16 cellular contexts compared by ENCODE assay signal in genomic region chr4:139920552-139920951, GRCh38.
A peak's percentile ranks its signal among the peaks of the same experiment; 100 is the strongest.
DNase-seq lines count a peak whose midpoint lies in the region; ATAC-seq and TF ChIP-seq lines count a peak whose summit lies in the region.
"Had no signal": no experiment of that assay in that cellular context is flagged by ENCODE, and none has a peak within 500 bp of the region (broad histone marks: within the 10 kb centered on the region; RNA-seq: fewer than 3 reads in every experiment).

No MANE protein-coding gene starts in this region.

- in situ Hi-C loops in transverse colon (cut with MboI; ENCODE audit: low pct_ligation_motif_present in 1 of 4, low pct_unique_long_range_greater_than_20kb in 1 of 4, low sequenced_read_pairs in 3 of 4), result no loop called here

- H3F3A ChIP-seq in neural cell (ENCODE audit: insufficient read depth, low read length, poor library complexity, severe bottlenecking), result no peaks in the 10 kb centered on the region

- H3K27ac ChIP-seq in esophagus squamous epithelium (peak overlapping the region; percentile 59 to 77 (median 61)), neural cell (ENCODE audit: low read length) (peak overlapping the region; percentile 66), transverse colon (peak overlapping the region in 3 of 4 donors; percentile 75 to 79 (median 77))
- H3K27ac ChIP-seq in CD8-positive, alpha-beta T cell (ENCODE audit: low read depth, low read length), result no peak overlapping the region

- no peaks in the 10 kb centered on the region for H3K36me3 Mint-ChIP-seq in activated CD8-positive, alpha-beta T cell treated with anti-CD3 and anti-CD28 coated beads for 36 hours (ENCODE audit: low read depth)
- H3K36me3 Mint-ChIP-seq in CD8-positive, alpha-beta T cell, result no peaks in the 10 kb centered on the region

- H3K9me3 ChIP-seq in esophagus squamous epithelium (no peaks in the 10 kb centered on the region), neural cell (ENCODE audit: low read length) (no peaks in the 10 kb centered on the region), transverse colon (no peaks in the 10 kb centered on the region)
- H3K9me3 ChIP-seq in CD8-positive, alpha-beta T cell (ENCODE audit: low read length), result no peaks in the 10 kb centered on the region
- H3K9me3 ChIP-seq: adrenal gland had no signal

- no peak for TF ChIP-seq POLR2A in esophagus squamous epithelium (IDR thresholded peaks at IDR 0.05)
- TF ChIP-seq POLR2A in transverse colon (IDR thresholded peaks at IDR 0.05), result no peak

- H4K20me1 ChIP-seq in neural cell (ENCODE audit: insufficient read depth), result no peaks in the 10 kb centered on the region

- H3K4me2 ChIP-seq in neural cell (ENCODE audit: low read length), result no peak overlapping the region

- H3K4me3 ChIP-seq in esophagus squamous epithelium (no peak overlapping the region), neural cell (ENCODE audit: low read length) (no peak overlapping the region), transverse colon (no peak overlapping the region)
- H3K4me3 ChIP-seq in CD8-positive, alpha-beta T cell (ENCODE audit: low read depth, low read length), result no peak overlapping the region
- H3K4me3 ChIP-seq: adrenal gland, coronary artery had no signal

- peak in 2 of 3 experiments; percentile 41 to 62 for DNase-seq in NCI-H1417 (lab: John Stamatoyannopoulos, UW)
- DNase-seq in NCI-H1417 treated with DMSO at 0.1 percent for 48 hours (lab: John Stamatoyannopoulos, UW), result no peak
- DNase-seq in esophagus squamous epithelium (lab: John Stamatoyannopoulos, UW), result no peak
- no peak for DNase-seq in transverse colon
- no peak for DNase-seq in activated CD8-positive, alpha-beta T cell treated with anti-CD3 and anti-CD28 coated beads for 36 hours
- DNase-seq in SHP77 treated with DMSO at 0.1 percent for 48 hours (lab: John Stamatoyannopoulos, UW), result no peak
- DNase-seq in CD8-positive, alpha-beta T cell, result no peak
- DNase-seq: activated CD4-positive, alpha-beta memory T cell treated with anti-CD3 and anti-CD28 coated beads, Interleukin-2, amount 10 ng/mL, durations not matched to agents 7 days and 5 days; adrenal gland; GDM1; hypothalamus; left cardiac atrium had no signal

- no peak for ATAC-seq in activated CD8-positive, alpha-beta T cell treated with anti-CD3 and anti-CD28 coated beads for 36 hours
- no peak for ATAC-seq in CD8-positive, alpha-beta T cell
- ATAC-seq: esophagus mucosa, SK-N-SH treated with all-trans-retinoic acid at 6 μM for 48 hours had no signal

- H3K27ac Mint-ChIP-seq in activated CD8-positive, alpha-beta T cell treated with anti-CD3 and anti-CD28 coated beads for 36 hours, result no peak overlapping the region
- no peak overlapping the region for H3K27ac Mint-ChIP-seq in CD8-positive, alpha-beta T cell
- H3K27ac Mint-ChIP-seq: activated CD4-positive, alpha-beta memory T cell treated with anti-CD3 and anti-CD28 coated beads, Interleukin-2, amount 10 ng/mL, durations not matched to agents 7 days and 5 days had no signal

- H3K27me3 ChIP-seq in esophagus squamous epithelium (no peaks in the 10 kb centered on the region), neural cell (ENCODE audit: insufficient read depth, low read depth, low read length) (no peaks in the 10 kb centered on the region), transverse colon (no peaks in the 10 kb centered on the region)
- H3K27me3 ChIP-seq in CD8-positive, alpha-beta T cell (ENCODE audit: insufficient read depth, low read length), result no peaks in the 10 kb centered on the region
- H3K27me3 ChIP-seq: adrenal gland had no signal

- TF ChIP-seq EP300 in neural cell (conservative IDR thresholded peaks at IDR 0.05; ENCODE audit: poor library complexity, severe bottlenecking), result no peak
- no peak for TF ChIP-seq EP300 in transverse colon (IDR thresholded peaks at IDR 0.05; ENCODE audit: low read depth)

- no peak overlapping the region for H2AFZ ChIP-seq in neural cell (ENCODE audit: low read depth, low read length)

- CTCF ChIA-PET in activated CD8-positive, alpha-beta T cell treated with anti-CD3 and anti-CD28 coated beads for 36 hours (lab: Charles Lee), result no interaction called here
- CTCF ChIA-PET in CD8-positive, alpha-beta T cell (lab: Charles Lee), result no interaction called here

- peak overlapping the region; percentile 52 for H3K9ac ChIP-seq in neural cell (ENCODE audit: low read length)

- H3K4me1 ChIP-seq in esophagus squamous epithelium (peaks cover 15 to 48% (median 34%) of the 10 kb centered on the region in 3 donors), transverse colon (peaks cover 14 to 45% (median 37%) of the 10 kb centered on the region in 4 donors)
- H3K4me1 ChIP-seq in CD8-positive, alpha-beta T cell (ENCODE audit: insufficient read depth, low read length), result no peaks in the 10 kb centered on the region

- peaks cover 4% of the 10 kb centered on the region for H3K79me2 ChIP-seq in neural cell (replicated peaks; ENCODE audit: insufficient read depth, low read length)

- POLR2A ChIA-PET in activated CD8-positive, alpha-beta T cell treated with anti-CD3 and anti-CD28 coated beads for 36 hours (lab: Charles Lee), result no interaction called here
- POLR2A ChIA-PET in CD8-positive, alpha-beta T cell (lab: Charles Lee), result no interaction called here

- H3K36me3 ChIP-seq in esophagus squamous epithelium (no peaks in the 10 kb centered on the region), neural cell (ENCODE audit: insufficient read depth, low read length) (no peaks in the 10 kb centered on the region), transverse colon (no peaks in the 10 kb centered on the region)
- no peaks in the 10 kb centered on the region for H3K36me3 ChIP-seq in CD8-positive, alpha-beta T cell (ENCODE audit: insufficient read depth, low read length)
- H3K36me3 ChIP-seq: adrenal gland had no signal

- H3K4me3 Mint-ChIP-seq in activated CD8-positive, alpha-beta T cell treated with anti-CD3 and anti-CD28 coated beads for 36 hours, result no peak overlapping the region
- H3K4me3 Mint-ChIP-seq in CD8-positive, alpha-beta T cell, result no peak overlapping the region
- H3K4me3 Mint-ChIP-seq: activated CD4-positive, alpha-beta memory T cell treated with anti-CD3 and anti-CD28 coated beads, Interleukin-2, amount 10 ng/mL, durations not matched to agents 7 days and 5 days had no signal

- H3K27me3 Mint-ChIP-seq in activated CD8-positive, alpha-beta T cell treated with anti-CD3 and anti-CD28 coated beads for 36 hours, result no peaks in the 10 kb centered on the region
- no peaks in the 10 kb centered on the region for H3K27me3 Mint-ChIP-seq in CD8-positive, alpha-beta T cell (ENCODE audit: low read depth)

- intact Hi-C loops in esophagus squamous epithelium (cut with DNase I) (no loop called here), transverse colon (cut with DNase I; ENCODE audit: low total_unique reads) (no loop called here)
- intact Hi-C loops in activated CD8-positive, alpha-beta T cell treated with anti-CD3 and anti-CD28 coated beads for 36 hours (cut with micrococcal nuclease), result no loop called here
- intact Hi-C loops in CD8-positive, alpha-beta T cell (cut with DNase I, micrococcal nuclease), result no loop called here

- no peaks in the 10 kb centered on the region for H3K9me2 ChIP-seq in neural cell (ENCODE audit: insufficient read depth, low read length)

- TF ChIP-seq RAD21 in neural cell (conservative IDR thresholded peaks at IDR 0.05), result no peak

- H3K9me3 Mint-ChIP-seq in activated CD8-positive, alpha-beta T cell treated with anti-CD3 and anti-CD28 coated beads for 36 hours, result no peaks in the 10 kb centered on the region
- no peaks in the 10 kb centered on the region for H3K9me3 Mint-ChIP-seq in CD8-positive, alpha-beta T cell
- H3K9me3 Mint-ChIP-seq: activated CD4-positive, alpha-beta memory T cell treated with anti-CD3 and anti-CD28 coated beads, Interleukin-2, amount 10 ng/mL, durations not matched to agents 7 days and 5 days had no signal

- H3K4me1 Mint-ChIP-seq in activated CD8-positive, alpha-beta T cell treated with anti-CD3 and anti-CD28 coated beads for 36 hours (ENCODE audit: low read depth), result no peaks in the 10 kb centered on the region
- no peaks in the 10 kb centered on the region for H3K4me1 Mint-ChIP-seq in CD8-positive, alpha-beta T cell (ENCODE audit: low read depth)
- H3K4me1 Mint-ChIP-seq: activated CD4-positive, alpha-beta memory T cell treated with anti-CD3 and anti-CD28 coated beads, Interleukin-2, amount 10 ng/mL, durations not matched to agents 7 days and 5 days had no signal

- TF ChIP-seq CTCF in esophagus squamous epithelium (IDR thresholded peaks at IDR 0.05), result no peak
- TF ChIP-seq CTCF in neural cell (IDR thresholded peaks at IDR 0.05; ENCODE audit: poor library complexity, severe bottlenecking), result no peak
- no peak for TF ChIP-seq CTCF in transverse colon (IDR thresholded peaks at IDR 0.05)
- TF ChIP-seq CTCF in activated CD8-positive, alpha-beta T cell treated with anti-CD3 and anti-CD28 coated beads for 36 hours (IDR thresholded peaks at IDR 0.05), result no peak
- TF ChIP-seq CTCF in CD8-positive, alpha-beta T cell (IDR thresholded peaks at IDR 0.05), result no peak

- WGBS in esophagus squamous epithelium, 2 donors, result 62 to 76% methylated on average over 3 of the region's 3 CpGs
- WGBS in transverse colon (ENCODE audit: low coverage in 1 of 2), 2 donors, result 74% methylated on average over 3 of the region's 3 CpGs; no CpG with 5 or more reads in 1 of the 2 donors

TF ChIP-seq in neural cell, 6 proteins besides CTCF, POLR2A, EP300 and RAD21 (continues in another document):
- no peak for TF ChIP-seq REST (IDR thresholded peaks at IDR 0.05; ENCODE audit: borderline replicate concordance)
- TF ChIP-seq TAF1 (IDR thresholded peaks at IDR 0.05; ENCODE audit: low read depth), result no peak

Comparison
In these comparisons a context has a peak if more than half of its experiments do, and no peak if none do; other contexts are left out.
1. DNase-seq: peak in NCI-H1417 (2 of 3); none in NCI-H1417 treated with DMSO at 0.1 percent for 48 hours (single experiment), esophagus squamous epithelium (single experiment), transverse colon (single experiment), activated CD8-positive, alpha-beta T cell treated with anti-CD3 and anti-CD28 coated beads for 36 hours (single experiment), SHP77 treated with DMSO at 0.1 percent for 48 hours (single experiment) and CD8-positive, alpha-beta T cell (0 of 7).